22 cellular contexts compared by ENCODE assay signal in genomic region chr15:75238150-75238549, GRCh38. TPM values are rescaled to one million over a fixed set of nuclear protein-coding genes. Genes with fewer than 3 reads are reported as not detected.
DNase-seq lines count a peak whose midpoint lies in the region; ATAC-seq and TF ChIP-seq lines count a peak whose summit lies in the region.
"Had no signal": no experiment of that assay in that cellular context is flagged by ENCODE, and none has a peak within 500 bp of the region (broad histone marks: within the 10 kb centered on the region; RNA-seq: fewer than 3 reads in every experiment).

No MANE protein-coding gene starts in this region.

- H3K9me3 ChIP-seq in RWPE2 (ENCODE audit: severe bottlenecking), result no peaks in the 10 kb centered on the region
- no peaks in the 10 kb centered on the region for H3K9me3 ChIP-seq in osteoblast (ENCODE audit: low read depth, low read length)
- no peaks in the 10 kb centered on the region for H3K9me3 ChIP-seq in MG63

- H3K27ac ChIP-seq in RWPE2 (ENCODE audit: poor library complexity, severe bottlenecking) (no peak overlapping the region), osteoblast (ENCODE audit: low read depth, low read length) (no peak overlapping the region)
- H3K27ac ChIP-seq: HL-60, SK-N-MC had no signal

- H3K27ac Mint-ChIP-seq in natural killer cell treated with Interleukin-12 subunit alpha and Interleukin-12 subunit beta and Interleukin-15 and Interleukin-18, amount 100 ng/mL, for 72 hours, result no peak overlapping the region
- H3K27ac Mint-ChIP-seq in natural killer cell, result no peak overlapping the region
- H3K27ac Mint-ChIP-seq: HFFc6 had no signal

- H3K4me3 Mint-ChIP-seq in natural killer cell treated with Interleukin-12 subunit alpha and Interleukin-12 subunit beta and Interleukin-15 and Interleukin-18, amount 100 ng/mL, for 72 hours, result no peak overlapping the region
- H3K4me3 Mint-ChIP-seq in natural killer cell, result no peak overlapping the region
- H3K4me3 Mint-ChIP-seq: HFFc6 had no signal

- H3K36me3 ChIP-seq in RWPE2 (ENCODE audit: low read depth), result no peaks in the 10 kb centered on the region
- H3K36me3 ChIP-seq in osteoblast (ENCODE audit: insufficient read depth, low read length), result no peaks in the 10 kb centered on the region
- no peaks in the 10 kb centered on the region for H3K36me3 ChIP-seq in MG63

- no peak for ATAC-seq in natural killer cell treated with Interleukin-12 subunit alpha and Interleukin-12 subunit beta and Interleukin-15 and Interleukin-18, amount 100 ng/mL, for 72 hours
- no peak for ATAC-seq in natural killer cell
- no peak for ATAC-seq in RWPE2 (ENCODE audit: low read depth)
- ATAC-seq in HG03139 (IDR thresholded peaks at IDR 0.05; ENCODE audit: unreplicated experiment), result no peak
- no peak for ATAC-seq in GM18498 (IDR thresholded peaks at IDR 0.05; ENCODE audit: unreplicated experiment)

- DNase-seq in natural killer cell treated with Interleukin-12 subunit alpha and Interleukin-12 subunit beta and Interleukin-15 and Interleukin-18, amount 100 ng/mL, for 72 hours (ENCODE audit: low spot score), result peak; percentile 57
- DNase-seq in natural killer cell, result no peak
- peak; percentile 52 for DNase-seq in RWPE2 (ENCODE audit: low spot score)
- peak; percentile 66 for DNase-seq in osteoblast (ENCODE audit: insufficient read length, low spot score, missing footprints)
- no peak for DNase-seq in MG63
- DNase-seq: DND-41, HFFc6, NCI-H1436, NCI-H1930, NCI-H226, NCI-H524, NCI-H82, OCI-M1, SHP77 had no signal

- H3K4me2 ChIP-seq in osteoblast (ENCODE audit: insufficient read depth, low read length), result no peak overlapping the region

- H3K4me1 ChIP-seq in RWPE2 (ENCODE audit: insufficient read depth, poor library complexity, severe bottlenecking) (no peaks in the 10 kb centered on the region), osteoblast (ENCODE audit: insufficient read depth, low read length) (no peaks in the 10 kb centered on the region)

- H3K4me3 ChIP-seq in RWPE2 (ENCODE audit: severe bottlenecking) (no peak overlapping the region), osteoblast (ENCODE audit: insufficient read depth, low read length) (no peak overlapping the region), MG63 (no peak overlapping the region)
- H3K4me3 ChIP-seq: SK-N-MC had no signal

- H4K20me1 ChIP-seq in osteoblast (ENCODE audit: insufficient read depth, low read length), result no peaks in the 10 kb centered on the region

- TF ChIP-seq CTCF in natural killer cell (IDR thresholded peaks at IDR 0.05), result no peak
- TF ChIP-seq CTCF in RWPE2 (IDR thresholded peaks at IDR 0.05; ENCODE audit: poor library complexity, severe bottlenecking), result no peak
- TF ChIP-seq CTCF in osteoblast (IDR thresholded peaks at IDR 0.05; ENCODE audit: extremely low read depth, low read depth, low read length), result no peak

- no peaks in the 10 kb centered on the region for H3K79me2 ChIP-seq in osteoblast (ENCODE audit: insufficient read depth, low read length)

- no peaks in the 10 kb centered on the region for H3K27me3 ChIP-seq in RWPE2 (ENCODE audit: insufficient read depth, poor library complexity, severe bottlenecking)
- H3K27me3 ChIP-seq in osteoblast (ENCODE audit: insufficient read depth, low read length), result peaks cover 48% of the 10 kb centered on the region
- peaks cover 7% of the 10 kb centered on the region; the same call in 1 of the 2 replicates for H3K27me3 ChIP-seq in MG63

- H3K9me3 Mint-ChIP-seq in natural killer cell treated with Interleukin-12 subunit alpha and Interleukin-12 subunit beta and Interleukin-15 and Interleukin-18, amount 100 ng/mL, for 72 hours, result no peaks in the 10 kb centered on the region
- H3K9me3 Mint-ChIP-seq in natural killer cell, result no peaks in the 10 kb centered on the region
- H3K9me3 Mint-ChIP-seq: HFFc6 had no signal

- no peak overlapping the region for H2AFZ ChIP-seq in osteoblast (ENCODE audit: low read length)

- peaks cover 0 to 18% of the 10 kb centered on the region in 2 donors for H3K27me3 Mint-ChIP-seq in natural killer cell treated with Interleukin-12 subunit alpha and Interleukin-12 subunit beta and Interleukin-15 and Interleukin-18, amount 100 ng/mL, for 72 hours
- peaks cover 2 to 5% of the 10 kb centered on the region in 2 donors for H3K27me3 Mint-ChIP-seq in natural killer cell (ENCODE audit: low read depth in 2 of 2)

- H3K36me3 Mint-ChIP-seq in natural killer cell treated with Interleukin-12 subunit alpha and Interleukin-12 subunit beta and Interleukin-15 and Interleukin-18, amount 100 ng/mL, for 72 hours, result no peaks in the 10 kb centered on the region
- no peaks in the 10 kb centered on the region for H3K36me3 Mint-ChIP-seq in natural killer cell

- intact Hi-C loops in natural killer cell (cut with micrococcal nuclease), result no loop called here

- H3K4me1 Mint-ChIP-seq in natural killer cell treated with Interleukin-12 subunit alpha and Interleukin-12 subunit beta and Interleukin-15 and Interleukin-18, amount 100 ng/mL, for 72 hours (ENCODE audit: low read depth in 2 of 2), result peaks cover 3 to 6% of the 10 kb centered on the region in 2 donors
- H3K4me1 Mint-ChIP-seq in natural killer cell, result no peaks in the 10 kb centered on the region

RNA-seq across cellular contexts. Expression of gene GOLGA6C, which starts 20.0 kb away (rescaled TPM):
- under 1 TPM in 1 of 2 donors, not detected in 1; 0.21 TPM for total RNA-seq in natural killer cell treated with Interleukin-12 subunit alpha and Interleukin-12 subunit beta and Interleukin-15 and Interleukin-18, amount 100 ng/mL, for 72 hours
- total RNA-seq in natural killer cell, result not detected
- not detected in 2 replicates for total RNA-seq in osteoblast
- total RNA-seq in MG63 (2014; rRNA removed; shearing (Covaris generic); ENCODE audit: low replicate concordance), result 0.22 TPM in 1 of 2 replicates, not detected in the other
- total RNA-seq: G401, H4, HFFc6, HT1080, M059J had no signal

RNA-seq across cellular contexts. Expression of gene C15orf39, which starts 36.5 kb away (rescaled TPM):
- 10 to 100 TPM; 26.8 to 30.3 TPM for total RNA-seq in natural killer cell treated with Interleukin-12 subunit alpha and Interleukin-12 subunit beta and Interleukin-15 and Interleukin-18, amount 100 ng/mL, for 72 hours
- 10 to 100 TPM; 63.5 to 89.2 (median 70.1) TPM for total RNA-seq in natural killer cell
- total RNA-seq in osteoblast, result 4.7 and 6.5 TPM in 2 replicates
- total RNA-seq in MG63 (2014; rRNA removed; shearing (Covaris generic); ENCODE audit: low replicate concordance), result 1.8 and 2.8 TPM in 2 replicates

RNA-seq across cellular contexts. Expression of gene GOLGA6D, which starts 44.5 kb away (rescaled TPM):
- not detected for total RNA-seq in natural killer cell treated with Interleukin-12 subunit alpha and Interleukin-12 subunit beta and Interleukin-15 and Interleukin-18, amount 100 ng/mL, for 72 hours
- total RNA-seq in natural killer cell (not detected), osteoblast (not detected in 2 replicates)
- total RNA-seq in MG63 (2014; rRNA removed; shearing (Covaris generic); ENCODE audit: low replicate concordance), result not detected in 2 replicates
- total RNA-seq: G401, H4, HFFc6, HT1080, M059J had no signal

Comparison
In these comparisons a context has a peak if more than half of its experiments do, and no peak if none do; other contexts are left out.
1. DNase-seq: peak in natural killer cell treated with Interleukin-12 subunit alpha and Interleukin-12 subunit beta and Interleukin-15 and Interleukin-18, amount 100 ng/mL, for 72 hours (single experiment), RWPE2 (single experiment) and osteoblast (single experiment); none in natural killer cell (single experiment) and MG63 (single experiment).